Comparison of ENCODE assay signal across 8 cellular contexts in the genomic region with DNA sequence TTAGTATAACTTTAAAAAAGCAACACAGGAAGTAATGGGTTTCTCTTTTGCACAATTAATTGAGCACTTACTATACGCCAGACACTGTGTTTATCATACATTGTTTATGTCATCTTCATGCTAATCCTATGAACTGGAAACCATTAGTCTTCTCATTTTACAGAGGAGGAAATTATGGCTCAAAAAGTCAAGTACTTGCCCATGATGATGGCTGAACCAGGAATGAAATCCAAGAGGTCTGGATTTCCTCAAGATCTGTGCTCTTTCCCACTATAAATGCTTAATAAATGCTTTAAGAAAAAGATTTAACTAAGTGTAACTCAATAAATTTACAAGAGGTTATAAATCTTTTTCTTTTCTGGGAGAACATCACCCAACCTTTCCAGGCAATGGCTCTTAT.
"Had no signal": no experiment of that assay in that cellular context is flagged by ENCODE, and none has a peak within 500 bp of the region (broad histone marks: within the 10 kb centered on the region; RNA-seq: fewer than 3 reads in every experiment).

No MANE protein-coding gene starts in this region.

- FAIRE-seq: G401.6, GM12878, GM12891, GM12892, GM18507, GM19239 had no signal

- ATAC-seq: GM12878 had no signal

- H3K4me3 ChIP-seq: GM12878 had no signal

- DNase-seq: GDM1, GF-D8 had no signal
